ENCODE assay signal across 8 cellular contexts in genomic region chr1:29698033-29698432, GRCh38.
DNase-seq lines count a peak whose midpoint lies in the region; ATAC-seq and TF ChIP-seq lines count a peak whose summit lies in the region.

No MANE protein-coding gene starts in this region.

- no peaks in the 10 kb centered on the region for H3K36me3 ChIP-seq in IMR-90 (ENCODE audit: control insufficient read depth, insufficient read depth, low read length)
- H3K36me3 ChIP-seq in liver (ENCODE audit: control insufficient read depth in 4 of 4, insufficient read depth in 3 of 4, low read depth in 1 of 4, low read length in 3 of 4), result no peaks in the 10 kb centered on the region

- TF ChIP-seq RAD21 in IMR-90 (IDR thresholded peaks at IDR 0.05; ENCODE audit: low read length) (peak; percentile 66), liver (IDR thresholded peaks at IDR 0.05) (peak; percentile 29 to 66)

- no peak overlapping the region for H3K56ac ChIP-seq in IMR-90 (ENCODE audit: extremely low read depth, insufficient read depth, low read length)

- no peak overlapping the region for H4K5ac ChIP-seq in IMR-90 (ENCODE audit: low read depth, low read length)

- H3K9ac ChIP-seq in IMR-90 (ENCODE audit: low read depth, low read length) (no peak overlapping the region), liver (ENCODE audit: low read depth in 1 of 2, low read length in 2 of 2) (no peak overlapping the region)

- ATAC-seq in IMR-90 (ENCODE audit: low read depth), result peak; percentile 97
- ATAC-seq in HG03432 (IDR thresholded peaks at IDR 0.05; ENCODE audit: unreplicated experiment), result no peak
- ATAC-seq in HG03354 (IDR thresholded peaks at IDR 0.05; ENCODE audit: poor library complexity, severe bottlenecking, unreplicated experiment), result no peak

- no peak for TF ChIP-seq POLR2A in IMR-90 (IDR thresholded peaks at IDR 0.05; ENCODE audit: low read depth, low read length)

- no peak overlapping the region for H4K91ac ChIP-seq in IMR-90 (ENCODE audit: insufficient read depth, low read depth, low read length)

- no peak overlapping the region for H2BK15ac ChIP-seq in IMR-90 (ENCODE audit: low read depth, low read length)

- H3K4me2 ChIP-seq in IMR-90 (ENCODE audit: low read depth, low read length), result no peak overlapping the region

- H3K27ac ChIP-seq in IMR-90 (ENCODE audit: insufficient read depth, low read length), result no peak overlapping the region
- no peak overlapping the region for H3K27ac ChIP-seq in liver (ENCODE audit: low read depth in 1 of 2, low read length in 2 of 2)

- 0 out of 2 replicates have a peak overlapping the region, but pooled peaks have one; percentile 1 for H3K4ac ChIP-seq in IMR-90 (ENCODE audit: low read depth, low read length)

- dilution Hi-C loops in IMR-90 (cut with HindIII; ENCODE audit: low sequenced_read_pairs, unreplicated experiment), result no loop called here

- in situ Hi-C loops in IMR-90 (cut with MboI; ENCODE audit: low sequenced_read_pairs), result no loop called here

- H2BK20ac ChIP-seq in IMR-90 (ENCODE audit: low read depth, low read length), result no peak overlapping the region

- peak overlapping the region; percentile 86 for H2AFZ ChIP-seq in IMR-90 (replicated peaks; ENCODE audit: low read length, poor library complexity)

- H4K20me1 ChIP-seq in IMR-90 (ENCODE audit: insufficient read depth, low read length), result no peaks in the 10 kb centered on the region

- H3K14ac ChIP-seq in IMR-90 (replicated peaks; ENCODE audit: low read depth, low read length), result no peak overlapping the region

- BruUV-seq in IMR-90 (replicated peaks; lab: Mats Ljungman, UMichigan), result no TSS peak

- H3K9me3 ChIP-seq in IMR-90 (ENCODE audit: control insufficient read depth, insufficient read depth, low read length) (no peaks in the 10 kb centered on the region), liver (ENCODE audit: control insufficient read depth in 4 of 4, low read length in 3 of 4) (peaks cover 0 to 2% (median 0%) of the 10 kb centered on the region in 4 donors)

- no peaks in the 10 kb centered on the region for H3K79me1 ChIP-seq in IMR-90 (ENCODE audit: low read depth in 1 of 2, low read length in 2 of 2)

- POLR2A ChIA-PET in IMR-90 (lab: Charles Lee; ENCODE audit: unreplicated experiment), result no interaction called here

- peak overlapping the region; percentile 69 for H2AK9ac ChIP-seq in IMR-90 (replicated peaks; ENCODE audit: low read depth, low read length, poor library complexity)

- TF ChIP-seq CTCF in IMR-90 (conservative IDR thresholded peaks at IDR 0.05; ENCODE audit: low read depth, low read length), result peak; percentile 69
- peak; percentile 28 for TF ChIP-seq CTCF in liver (IDR thresholded peaks at IDR 0.05; ENCODE audit: low read depth, low read length, missing input control)

- WGBS in IMR-90 (ENCODE audit: extremely low coverage in 2 of 2, insufficient read length in 1 of 2), 2 experiments, result 40% methylated on average over 1 of the region's 7 CpGs; no CpG with 5 or more reads in 1 of the 2 experiments
- WGBS in liver, result 42% methylated on average over 7 of the region's 7 CpGs

- H3K23ac ChIP-seq in IMR-90 (ENCODE audit: low read depth, low read length), result no peak overlapping the region

- H3K4me3 ChIP-seq in IMR-90 (ENCODE audit: insufficient read depth, low read depth, low read length) (no peak overlapping the region), liver (ENCODE audit: low read depth in 1 of 3, low read length in 3 of 3) (no peak overlapping the region)

- intact Hi-C loops in IMR-90 (cut with micrococcal nuclease), result loop anchor here (2.0 kb wide), 3 partner anchors 151 to 1011 kb away; no protein-coding TSS in a partner anchor

- no peaks in the 10 kb centered on the region for H3K4me1 ChIP-seq in IMR-90 (ENCODE audit: control insufficient read depth, insufficient read depth, low read length)
- no peaks in the 10 kb centered on the region for H3K4me1 ChIP-seq in liver (ENCODE audit: control insufficient read depth in 4 of 4, insufficient read depth in 4 of 4, low read length in 3 of 4)

- peak; percentile 76 for DNase-seq in D341Med (ENCODE audit: low spot score)
- DNase-seq in IMR-90, result peak; percentile 59
- peak; percentile 50 for DNase-seq in amniotic stem cell (lab: John Stamatoyannopoulos, UW)
- DNase-seq in GOT3 (lab: John Stamatoyannopoulos, UW), result no peak
- DNase-seq in activated naive CD4-positive, alpha-beta T cell treated with anti-CD3 and anti-CD28 coated beads, Interleukin-2, amount 50 U/mL, for 16 hours, result no peak

- H4K8ac ChIP-seq in IMR-90 (ENCODE audit: low read depth in 2 of 2, low read length in 2 of 2), result peak overlapping the region in 1 of 2 experiments; percentile 50; a peak in 1 of 4 replicates

- no peak overlapping the region for H2BK120ac ChIP-seq in IMR-90 (ENCODE audit: low read depth, low read length)

- CTCF ChIA-PET in IMR-90 (lab: Yijun Ruan, JAX), result interaction anchor here (0.6 to 1.0 kb wide), 2 partner anchors 9 to 95 kb away, joined by 3 to 8 read pairs; no protein-coding TSS in a partner anchor

- no peaks in the 10 kb centered on the region for H3K9me1 ChIP-seq in IMR-90 (ENCODE audit: insufficient read depth, low read length)

- H3K18ac ChIP-seq in IMR-90 (ENCODE audit: low read depth, low read length), result no peak overlapping the region

- H3K27me3 ChIP-seq in IMR-90 (ENCODE audit: control insufficient read depth, insufficient read depth, low read length) (no peaks in the 10 kb centered on the region; the same call in 1 of the 2 replicates), liver (ENCODE audit: control insufficient read depth in 4 of 4, insufficient read depth in 4 of 4, low read length in 3 of 4) (peaks cover 0 to 2% (median 0%) of the 10 kb centered on the region in 4 donors)

- H2AK5ac ChIP-seq in IMR-90 (ENCODE audit: low read depth, low read length), result peak overlapping the region; percentile 39; the same call in 1 of the 2 replicates

- no peak overlapping the region for H2BK5ac ChIP-seq in IMR-90 (ENCODE audit: low read depth, low read length, poor library complexity, severe bottlenecking)

TF ChIP-seq in IMR-90, 13 proteins besides CTCF, POLR2A, EP300 and RAD21:
- TF ChIP-seq MAZ (IDR thresholded peaks at IDR 0.05; ENCODE audit: borderline replicate concordance, low read depth, low read length), result peak; percentile 96
- TF ChIP-seq SMC3 (IDR thresholded peaks at IDR 0.05; ENCODE audit: low read depth, low read length), result peak; percentile 72
- TF ChIP-seq BHLHE40 (IDR thresholded peaks at IDR 0.05; ENCODE audit: low read depth, low read length), result no peak

TF ChIP-seq in liver, 16 proteins besides CTCF, POLR2A, EP300 and RAD21 (continues in another document):
- TF ChIP-seq REST (IDR thresholded peaks at IDR 0.05) (no peak), ATF3 (IDR thresholded peaks at IDR 0.05) (no peak), TAF1 (conservative IDR thresholded peaks at IDR 0.05) (no peak), JUND (IDR thresholded peaks at IDR 0.05) (no peak), MAX (IDR thresholded peaks at IDR 0.05) (no peak), SP1 (IDR thresholded peaks at IDR 0.05) (no peak), RXRA (IDR thresholded peaks at IDR 0.05) (no peak), FOXA2 (IDR thresholded peaks at IDR 0.05) (no peak), EGR1 (IDR thresholded peaks at IDR 0.05; ENCODE audit: low read depth in 2 of 2) (no peak), YY1 (IDR thresholded peaks at IDR 0.05) (no peak), FOXA1 (IDR thresholded peaks at IDR 0.05) (no peak), HNF4G (IDR thresholded peaks at IDR 0.05) (no peak), GABPA (IDR thresholded peaks at IDR 0.05 in 1 of 2, conservative IDR thresholded peaks at IDR 0.05 in 1 of 2) (no peak), NR2F2 (IDR thresholded peaks at IDR 0.05) (no peak), HNF4A (conservative IDR thresholded peaks at IDR 0.05) (no peak)

Comparison
In these comparisons a context has a peak if more than half of its experiments do, and no peak if none do; other contexts are left out.
1. DNase-seq: peak in D341Med (single experiment), IMR-90 (single experiment) and amniotic stem cell (single experiment); none in GOT3 (single experiment) and activated naive CD4-positive, alpha-beta T cell treated with anti-CD3 and anti-CD28 coated beads, Interleukin-2, amount 50 U/mL, for 16 hours (single experiment).